31 cellular contexts compared by ENCODE assay signal in the genomic region with DNA sequence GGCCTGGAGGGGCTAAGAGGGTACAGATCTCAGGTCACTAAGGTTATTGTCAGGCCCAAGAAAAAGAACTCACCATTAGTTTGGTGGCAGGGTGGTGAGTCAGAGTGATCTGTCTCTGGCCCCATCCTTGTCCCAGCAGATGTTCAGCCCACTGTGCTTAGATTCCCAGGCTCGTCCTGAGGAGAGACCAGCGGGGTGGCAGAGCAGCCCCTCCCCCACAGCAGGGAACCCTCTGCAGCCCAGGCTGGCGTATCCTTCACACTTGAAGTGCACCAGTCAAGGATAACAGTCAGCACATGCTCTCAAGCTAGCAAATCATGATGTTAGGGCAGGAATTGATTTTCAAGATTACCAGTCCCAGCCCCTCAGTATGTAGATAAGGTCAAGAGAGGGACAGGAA. TPM values are rescaled to one million over a fixed set of nuclear protein-coding genes. Genes with fewer than 3 reads are reported as not detected.
DNase-seq lines count a peak whose midpoint lies in the region; ATAC-seq and TF ChIP-seq lines count a peak whose summit lies in the region.
"Had no signal": no experiment of that assay in that cellular context is flagged by ENCODE, and none has a peak within 500 bp of the region (broad histone marks: within the 10 kb centered on the region; RNA-seq: fewer than 3 reads in every experiment).

No MANE protein-coding gene starts in this region.

- no peak for TF ChIP-seq POLR2A in esophagus squamous epithelium (IDR thresholded peaks at IDR 0.05)

- DNase-seq in activated naive CD8-positive, alpha-beta T cell treated with anti-CD3 and anti-CD28 coated beads, Interleukin-2, amount 50 U/mL, for 24 hours = no peak
- DNase-seq in OCI-LY7 (ENCODE audit: low spot score) (no peak), mesendoderm (peak; percentile 73), COLO668 (lab: John Stamatoyannopoulos, UW; ENCODE audit: unreplicated experiment) (no peak), esophagus squamous epithelium (lab: John Stamatoyannopoulos, UW) (no peak)
- DNase-seq: activated CD8-positive, alpha-beta memory T cell treated with anti-CD3 and anti-CD28 coated beads, Interleukin-2, amount 50 U/mL, for 48 hours; activated CD8-positive, alpha-beta T cell treated with anti-CD3 and anti-CD28 coated beads for 36 hours; activated naive CD4-positive, alpha-beta T cell treated with anti-CD3 and anti-CD28 coated beads, Interleukin-2, amount 50 U/mL, for 16 hours; amygdala; COR-L47; heart right ventricle; NCI-H1048; NCI-H187; NCI-H226; NCI-H526 treated with DMSO at 0.1 percent for 48 hours; NK-92 treated with Interleukin-12 subunit alpha and Interleukin-12 subunit beta, amount 100 ng/mL, for 24 hours; PC-3; SK-N-SH; small intestine; testis had no signal

- H3K9me3 ChIP-seq in OCI-LY7 (ENCODE audit: low read length) (no peaks in the 10 kb centered on the region), esophagus squamous epithelium (no peaks in the 10 kb centered on the region)
- H3K9me3 ChIP-seq: breast epithelium, HAP-1, heart right ventricle, right atrium auricular region, SK-N-SH, testis had no signal

- no peaks in the 10 kb centered on the region for H3K79me1 ChIP-seq in mesendoderm (ENCODE audit: low read length)

- H3K56ac ChIP-seq in mesendoderm (ENCODE audit: low read length) = no peak overlapping the region

- no peaks in the 10 kb centered on the region for H4K20me1 ChIP-seq in OCI-LY7 (ENCODE audit: insufficient read depth, low read length)

- no CpG with 5 or more reads among the region's 3 CpGs for WGBS in mesendoderm (ENCODE audit: extremely low coverage, insufficient coverage, low lambda C conversion rate)
- WGBS in esophagus squamous epithelium, 2 donors = 82 to 83% methylated on average over 2 to 3 of the region's 3 CpGs

- no peak overlapping the region for H3K18ac ChIP-seq in mesendoderm (ENCODE audit: low read length)

- BruUV-seq in OCI-LY7 (replicated peaks; lab: Mats Ljungman, UMichigan) = no TSS peak

- H3K79me2 ChIP-seq in OCI-LY7 (ENCODE audit: insufficient read depth, low read depth, low read length) (peaks cover 12% of the 10 kb centered on the region; the same call in 1 of the 2 replicates), mesendoderm (ENCODE audit: control insufficient read depth, insufficient read depth, low read length) (no peaks in the 10 kb centered on the region)

- no peak for TF ChIP-seq CTCF in OCI-LY7 (conservative IDR thresholded peaks at IDR 0.05; ENCODE audit: low read length)
- no peak for TF ChIP-seq CTCF in esophagus squamous epithelium (IDR thresholded peaks at IDR 0.05)

- no peaks in the 10 kb centered on the region for H3K9me2 ChIP-seq in OCI-LY7 (ENCODE audit: insufficient read depth, low read length)
- H3K9me2 ChIP-seq: SK-N-SH had no signal

- no peak overlapping the region for H2AK5ac ChIP-seq in mesendoderm (ENCODE audit: low read length)

- peaks cover under 1% of the 10 kb centered on the region for H3K36me3 Mint-ChIP-seq in activated naive CD8-positive, alpha-beta T cell
- H3K36me3 Mint-ChIP-seq in activated naive CD8-positive, alpha-beta T cell treated with anti-CD3 and anti-CD28 coated beads, Interleukin-2, amount 50 U/mL, for 24 hours (ENCODE audit: low read depth) = peaks cover 2% of the 10 kb centered on the region

- H3K27me3 ChIP-seq in mesendoderm (ENCODE audit: insufficient read depth, low read length, poor library complexity) (no peaks in the 10 kb centered on the region), esophagus squamous epithelium (no peaks in the 10 kb centered on the region)
- H3K27me3 ChIP-seq: breast epithelium, dorsolateral prefrontal cortex, heart right ventricle, right atrium auricular region, testis had no signal

- H3K27me3 Mint-ChIP-seq in activated naive CD8-positive, alpha-beta T cell = no peaks in the 10 kb centered on the region
- no peaks in the 10 kb centered on the region for H3K27me3 Mint-ChIP-seq in activated naive CD8-positive, alpha-beta T cell treated with anti-CD3 and anti-CD28 coated beads, Interleukin-2, amount 50 U/mL, for 24 hours
- H3K27me3 Mint-ChIP-seq: activated CD8-positive, alpha-beta T cell treated with anti-CD3 and anti-CD28 coated beads for 36 hours; IgD-negative memory B cell; stimulated activated naive CD8-positive, alpha-beta T cell treated with anti-CD3 and anti-CD28 coated beads, Interleukin-15, Interleukin-2, amounts not matched to agents 100 ng/mL and 50 ng/mL, for 24 hours had no signal

- H4K8ac ChIP-seq in mesendoderm (ENCODE audit: low read depth, low read length) = no peak overlapping the region

- ATAC-seq in activated naive CD8-positive, alpha-beta T cell treated with anti-CD3 and anti-CD28 coated beads, Interleukin-2, amount 50 U/mL, for 24 hours = no peak
- no peak for ATAC-seq in HG02759 (IDR thresholded peaks at IDR 0.05; ENCODE audit: unreplicated experiment)
- ATAC-seq: activated CD4-positive, CD25-positive, alpha-beta regulatory T cell treated with anti-CD3 and anti-CD28 coated beads, Interleukin-2, amount 50 U/mL, for 24 hours; activated CD8-positive, alpha-beta T cell treated with anti-CD3 and anti-CD28 coated beads for 36 hours; heart right ventricle; PC-3 had no signal

- no peaks in the 10 kb centered on the region for H3K9me3 Mint-ChIP-seq in activated naive CD8-positive, alpha-beta T cell (ENCODE audit: low read depth)
- H3K9me3 Mint-ChIP-seq in activated naive CD8-positive, alpha-beta T cell treated with anti-CD3 and anti-CD28 coated beads, Interleukin-2, amount 50 U/mL, for 24 hours = no peaks in the 10 kb centered on the region
- H3K9me3 Mint-ChIP-seq: activated CD8-positive, alpha-beta T cell treated with anti-CD3 and anti-CD28 coated beads for 36 hours; activated T-helper 2 cell treated with anti-CD3 and anti-CD28 coated beads, Interferon-gamma antibody, Interleukin-2, Interleukin-4, amounts not matched to agents 10 μg/mL and 5 μg/mL and 100 μg/mL, durations not matched to agents 14 hours and 24 hours and 36 hours; IgD-negative memory B cell; stimulated activated naive CD8-positive, alpha-beta T cell treated with anti-CD3 and anti-CD28 coated beads, Interleukin-15, Interleukin-2, amounts not matched to agents 100 ng/mL and 50 ng/mL, for 24 hours had no signal

- H3K36me3 ChIP-seq in OCI-LY7 (ENCODE audit: insufficient read depth, low read length) (no peaks in the 10 kb centered on the region), mesendoderm (ENCODE audit: control insufficient read depth, insufficient read depth, low read length) (no peaks in the 10 kb centered on the region), esophagus squamous epithelium (no peaks in the 10 kb centered on the region)
- H3K36me3 ChIP-seq: breast epithelium, HAP-1, right atrium auricular region had no signal

- CTCF ChIA-PET in OCI-LY7 (lab: Charles Lee; ENCODE audit: unreplicated experiment) = no interaction called here

- no peak overlapping the region for H2AFZ ChIP-seq in OCI-LY7 (ENCODE audit: low read length)

- peaks cover 69% of the 10 kb centered on the region for H3K4me1 ChIP-seq in OCI-LY7 (ENCODE audit: insufficient read depth, low read length, poor library complexity, severe bottlenecking)
- peaks cover 8% of the 10 kb centered on the region for H3K4me1 ChIP-seq in mesendoderm (ENCODE audit: control insufficient read depth, low read depth, low read length)
- H3K4me1 ChIP-seq in esophagus squamous epithelium = peaks cover 3 to 25% (median 12%) of the 10 kb centered on the region in 3 donors
- H3K4me1 ChIP-seq: breast epithelium, HAP-1, right atrium auricular region, testis had no signal

- no peak overlapping the region for H3K23ac ChIP-seq in mesendoderm (ENCODE audit: low read length)

- H2BK15ac ChIP-seq in mesendoderm (replicated peaks; ENCODE audit: low read depth) = no peak overlapping the region

- H2BK120ac ChIP-seq in mesendoderm (ENCODE audit: low read depth, low read length) = no peak overlapping the region

- H3K4ac ChIP-seq in mesendoderm (ENCODE audit: low read depth, low read length) = no peak overlapping the region

- H3K4me1 Mint-ChIP-seq in activated naive CD8-positive, alpha-beta T cell (ENCODE audit: low read depth) = peaks cover 70% of the 10 kb centered on the region
- H3K4me1 Mint-ChIP-seq in activated naive CD8-positive, alpha-beta T cell treated with anti-CD3 and anti-CD28 coated beads, Interleukin-2, amount 50 U/mL, for 24 hours = peaks cover 54% of the 10 kb centered on the region

- no peak overlapping the region for H3K4me3 ChIP-seq in OCI-LY7 (ENCODE audit: low read depth, low read length, poor library complexity, severe bottlenecking)
- H3K4me3 ChIP-seq in mesendoderm (ENCODE audit: low read length) = no peak overlapping the region
- no peak overlapping the region for H3K4me3 ChIP-seq in esophagus squamous epithelium
- H3K4me3 ChIP-seq: breast epithelium, dorsolateral prefrontal cortex, HAP-1, heart right ventricle, lung, right atrium auricular region, testis had no signal

- H3K4me2 ChIP-seq in OCI-LY7 (ENCODE audit: low read length) = peak overlapping the region; percentile 99
- no peak overlapping the region for H3K4me2 ChIP-seq in mesendoderm (ENCODE audit: low read length)
- H3K4me2 ChIP-seq: SK-N-SH had no signal

- POLR2A ChIA-PET in OCI-LY7 (lab: Charles Lee) = interaction anchor here (0.6 to 0.9 kb wide), 2 partner anchors 43 to 418 kb away, joined by 3 to 4 read pairs; a partner anchor contains a TSS

- no peak overlapping the region for H2BK5ac ChIP-seq in mesendoderm (ENCODE audit: low read length)

- no peak overlapping the region for H3K9ac ChIP-seq in mesendoderm (ENCODE audit: low read length)
- H3K9ac ChIP-seq: SK-N-SH had no signal

- H3K4me3 Mint-ChIP-seq in activated naive CD8-positive, alpha-beta T cell = no peak overlapping the region
- H3K4me3 Mint-ChIP-seq in activated naive CD8-positive, alpha-beta T cell treated with anti-CD3 and anti-CD28 coated beads, Interleukin-2, amount 50 U/mL, for 24 hours = no peak overlapping the region
- H3K4me3 Mint-ChIP-seq: activated CD8-positive, alpha-beta T cell treated with anti-CD3 and anti-CD28 coated beads for 36 hours; IgD-negative memory B cell; stimulated activated naive CD8-positive, alpha-beta T cell treated with anti-CD3 and anti-CD28 coated beads, Interleukin-15, Interleukin-2, amounts not matched to agents 100 ng/mL and 50 ng/mL, for 24 hours had no signal

- H3K27ac ChIP-seq in OCI-LY7 (ENCODE audit: low read depth, low read length, poor library complexity, severe bottlenecking) = peak overlapping the region; percentile 14
- H3K27ac ChIP-seq in mesendoderm (ENCODE audit: low read depth, low read length) = no peak overlapping the region
- no peak overlapping the region for H3K27ac ChIP-seq in esophagus squamous epithelium
- H3K27ac ChIP-seq: breast epithelium, dorsolateral prefrontal cortex, heart right ventricle, right atrium auricular region, testis had no signal

- no peak overlapping the region for H4K5ac ChIP-seq in mesendoderm (ENCODE audit: low read length)

- intact Hi-C loops in OCI-LY7 (cut with micrococcal nuclease; ENCODE audit: unreplicated experiment) (no loop called here), esophagus squamous epithelium (cut with DNase I) (no loop called here)

- H3K27ac Mint-ChIP-seq in activated naive CD8-positive, alpha-beta T cell = peak overlapping the region; percentile 37
- no peak overlapping the region for H3K27ac Mint-ChIP-seq in activated naive CD8-positive, alpha-beta T cell treated with anti-CD3 and anti-CD28 coated beads, Interleukin-2, amount 50 U/mL, for 24 hours
- H3K27ac Mint-ChIP-seq: activated T-helper 2 cell treated with anti-CD3 and anti-CD28 coated beads, Interferon-gamma antibody, Interleukin-2, Interleukin-4, amounts not matched to agents 10 μg/mL and 5 μg/mL and 100 μg/mL, durations not matched to agents 14 hours and 24 hours and 36 hours; stimulated activated naive CD8-positive, alpha-beta T cell treated with anti-CD3 and anti-CD28 coated beads, Interleukin-15, Interleukin-2, amounts not matched to agents 100 ng/mL and 50 ng/mL, for 24 hours had no signal

RNA-seq across cellular contexts. Expression of a gene that starts 43.1 kb away (rescaled TPM):
- 28.7 and 30.2 TPM in 2 replicates for total RNA-seq in OCI-LY7 (2014; rRNA removed; shearing (Covaris generic))
- total RNA-seq in OCI-LY7 (2022) = 21.4 and 24.4 TPM in 2 replicates
- 13.8 TPM for polyA plus RNA-seq in mesendoderm (2013, experiment 1 of 2)
- polyA plus RNA-seq in mesendoderm (2013, experiment 2 of 2) = 14.3 TPM
- total RNA-seq in esophagus squamous epithelium = 10 to 100 TPM; 20.9 to 24.8 (median 23.3) TPM
